9 cellular contexts compared by ENCODE assay signal in the genomic region with DNA sequence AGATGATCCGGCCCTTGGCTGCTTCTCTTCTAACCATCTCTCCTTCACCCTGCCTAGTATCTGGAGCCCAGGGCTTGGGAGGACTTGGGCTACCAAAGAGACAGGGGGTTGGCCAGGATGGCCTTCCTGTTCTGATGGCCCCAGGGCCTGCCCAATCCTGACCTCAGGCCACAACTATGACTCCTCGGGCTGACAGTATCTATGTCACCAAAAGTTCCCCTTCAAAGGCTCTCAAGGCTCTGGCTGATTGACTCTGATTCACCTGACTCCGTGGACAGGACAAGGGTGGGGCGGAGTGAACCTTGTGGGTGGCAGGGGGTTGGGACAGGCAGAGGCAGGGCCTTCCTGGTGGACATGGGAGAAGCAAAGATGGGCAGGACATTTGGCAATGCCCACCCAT. TPM values are rescaled to one million over a fixed set of nuclear protein-coding genes. Genes with fewer than 3 reads are reported as not detected.
A peak's percentile ranks its signal among the peaks of the same experiment; 100 is the strongest.
DNase-seq lines count a peak whose midpoint lies in the region; TF ChIP-seq lines count a peak whose summit lies in the region.
"Had no signal": no experiment of that assay in that cellular context is flagged by ENCODE, and none has a peak within 500 bp of the region (broad histone marks: within the 10 kb centered on the region; RNA-seq: fewer than 3 reads in every experiment).

No MANE protein-coding gene starts in this region.

- no peak for TF ChIP-seq POLR2A in tibial nerve (IDR thresholded peaks at IDR 0.05)

- peak overlapping the region; percentile 62 for H3K27ac Mint-ChIP-seq in activated naive CD4-positive, alpha-beta T cell treated with anti-CD3 and anti-CD28 coated beads for 36 hours
- H3K27ac Mint-ChIP-seq in nephron progenitor cell, result no peak overlapping the region

- H3K27me3 Mint-ChIP-seq in activated naive CD4-positive, alpha-beta T cell treated with anti-CD3 and anti-CD28 coated beads for 36 hours (ENCODE audit: low read depth), result no peaks in the 10 kb centered on the region
- H3K27me3 Mint-ChIP-seq in nephron progenitor cell (ENCODE audit: low read depth, poor library complexity), result peaks cover 4% of the 10 kb centered on the region

- H3K4me1 Mint-ChIP-seq in activated naive CD4-positive, alpha-beta T cell treated with anti-CD3 and anti-CD28 coated beads for 36 hours (ENCODE audit: low read depth), result peaks cover 77% of the 10 kb centered on the region
- H3K4me1 Mint-ChIP-seq in nephron progenitor cell, result peaks cover 56% of the 10 kb centered on the region

- no peak overlapping the region for H3K4me3 ChIP-seq in OCI-LY1 (ENCODE audit: low read depth, low read length, poor library complexity, severe bottlenecking)
- H3K4me3 ChIP-seq in epithelial cell of esophagus (ENCODE audit: low read length), result no peak overlapping the region
- H3K4me3 ChIP-seq in tibial nerve, result no peak overlapping the region

- H3K27ac ChIP-seq in OCI-LY1 (ENCODE audit: low read depth, low read length, poor library complexity, severe bottlenecking) (peak overlapping the region; percentile 100), tibial nerve (peak overlapping the region in 3 of 4 donors; percentile 13 to 84 (median 54))
- H3K27ac ChIP-seq: C4-2B had no signal

- peak; percentile 69 for DNase-seq in activated naive CD4-positive, alpha-beta T cell treated with anti-CD3 and anti-CD28 coated beads for 36 hours
- DNase-seq in activated naive CD4-positive, alpha-beta T cell (lab: John Stamatoyannopoulos, UW), result no peak
- DNase-seq in epithelial cell of esophagus (ENCODE audit: low read depth) (peak; percentile 5), tibial nerve (ENCODE audit: low spot score in 2 of 2) (no peak), nephron progenitor cell (no peak), A172 (ENCODE audit: low spot score) (no peak)
- no peak for DNase-seq in stimulated activated naive CD4-positive, alpha-beta T cell (lab: John Stamatoyannopoulos, UW)

- TF ChIP-seq CTCF in OCI-LY1 (IDR thresholded peaks at IDR 0.05; ENCODE audit: low read length), result no peak
- no peak for TF ChIP-seq CTCF in epithelial cell of esophagus (IDR thresholded peaks at IDR 0.05; ENCODE audit: insufficient read depth, low read depth, low read length, missing control alignments)
- TF ChIP-seq CTCF in tibial nerve (IDR thresholded peaks at IDR 0.05), result no peak
- TF ChIP-seq CTCF in nephron progenitor cell (IDR thresholded peaks at IDR 0.05), result no peak

- no peaks in the 10 kb centered on the region for H3K27me3 ChIP-seq in OCI-LY1 (ENCODE audit: insufficient read depth, low read length)
- H3K27me3 ChIP-seq in tibial nerve, result no peaks in the 10 kb centered on the region

- WGBS in tibial nerve, 2 donors, result 64 to 67% methylated on average over 4 of the region's 4 CpGs

- intact Hi-C loops in activated naive CD4-positive, alpha-beta T cell treated with anti-CD3 and anti-CD28 coated beads for 36 hours (cut with micrococcal nuclease), result loop anchor here (1.0 kb wide), 1 partner anchor 84 kb away; the partner anchor contains the start of gene IQGAP3

- H3K9ac ChIP-seq in OCI-LY1 (ENCODE audit: low read length), result no peak overlapping the region

- no peaks in the 10 kb centered on the region for H4K20me1 ChIP-seq in OCI-LY1 (ENCODE audit: insufficient read depth, low read length)

- H3K4me3 Mint-ChIP-seq in activated naive CD4-positive, alpha-beta T cell treated with anti-CD3 and anti-CD28 coated beads for 36 hours, result no peak overlapping the region
- H3K4me3 Mint-ChIP-seq in nephron progenitor cell, result no peak overlapping the region

- H3K4me1 ChIP-seq in OCI-LY1 (ENCODE audit: insufficient read depth, low read length, severe bottlenecking) (peaks cover 76% of the 10 kb centered on the region), tibial nerve (peaks cover 2 to 95% (median 70%) of the 10 kb centered on the region in 4 donors)

- H3K79me2 ChIP-seq in OCI-LY1 (ENCODE audit: insufficient read depth, low read length), result peaks cover 69% of the 10 kb centered on the region

- H3K9me3 ChIP-seq in OCI-LY1 (ENCODE audit: low read length), result no peaks in the 10 kb centered on the region
- H3K9me3 ChIP-seq in tibial nerve, result no peaks in the 10 kb centered on the region

- H3K4me2 ChIP-seq in OCI-LY1 (ENCODE audit: low read length), result peak overlapping the region; percentile 97; the same call in 1 of the 2 replicates

- H3K9me2 ChIP-seq in OCI-LY1 (ENCODE audit: low read depth, low read length), result no peaks in the 10 kb centered on the region

- CTCF ChIA-PET in activated naive CD4-positive, alpha-beta T cell treated with anti-CD3 and anti-CD28 coated beads for 36 hours (lab: Charles Lee), result interaction anchor here (18.1 to 18.2 kb wide), 2 partner anchors 4 to 9 kb away, joined by 306 read pairs; partner anchors contain the start of gene MEF2D

- H3K36me3 Mint-ChIP-seq in activated naive CD4-positive, alpha-beta T cell treated with anti-CD3 and anti-CD28 coated beads for 36 hours (ENCODE audit: low read depth), result peaks cover 1% of the 10 kb centered on the region
- no peaks in the 10 kb centered on the region for H3K36me3 Mint-ChIP-seq in nephron progenitor cell (ENCODE audit: low read depth)

- H3K9me3 Mint-ChIP-seq in activated naive CD4-positive, alpha-beta T cell treated with anti-CD3 and anti-CD28 coated beads for 36 hours, result no peaks in the 10 kb centered on the region
- no peaks in the 10 kb centered on the region for H3K9me3 Mint-ChIP-seq in nephron progenitor cell

- H2AFZ ChIP-seq in OCI-LY1 (ENCODE audit: low read length), result no peak overlapping the region

- TF ChIP-seq EP300 in tibial nerve (IDR thresholded peaks at IDR 0.05), result no peak

- H3F3A ChIP-seq in OCI-LY1 (ENCODE audit: insufficient read depth, low read length), result no peaks in the 10 kb centered on the region

- H3K36me3 ChIP-seq in OCI-LY1 (ENCODE audit: insufficient read depth, low read length) (peaks cover 24% of the 10 kb centered on the region), tibial nerve (peaks cover 0 to 9% (median 0%) of the 10 kb centered on the region in 3 donors)

RNA-seq across cellular contexts. Expression of gene MEF2D, which starts 12.7 kb away (rescaled TPM):
- 10 to 100 TPM; 28.8 to 32.8 TPM for total RNA-seq in activated naive CD4-positive, alpha-beta T cell treated with anti-CD3 and anti-CD28 coated beads for 36 hours
- total RNA-seq in tibial nerve, result 10 to 100 TPM; 67.5 to 84.9 (median 70.8) TPM
- 14.6 and 22.2 TPM in 2 replicates for total RNA-seq in A172 (2014; rRNA removed; shearing (Covaris generic))

Comparison
In these comparisons a context has a peak if more than half of its experiments do, and no peak if none do; other contexts are left out.
1. DNase-seq: peak in activated naive CD4-positive, alpha-beta T cell treated with anti-CD3 and anti-CD28 coated beads for 36 hours (single experiment) and epithelial cell of esophagus (single experiment); none in activated naive CD4-positive, alpha-beta T cell (0 of 4), tibial nerve (0 of 2), nephron progenitor cell (single experiment), stimulated activated naive CD4-positive, alpha-beta T cell (0 of 6) and A172 (single experiment).